12 cellular contexts compared by ENCODE assay signal in the genomic region with DNA sequence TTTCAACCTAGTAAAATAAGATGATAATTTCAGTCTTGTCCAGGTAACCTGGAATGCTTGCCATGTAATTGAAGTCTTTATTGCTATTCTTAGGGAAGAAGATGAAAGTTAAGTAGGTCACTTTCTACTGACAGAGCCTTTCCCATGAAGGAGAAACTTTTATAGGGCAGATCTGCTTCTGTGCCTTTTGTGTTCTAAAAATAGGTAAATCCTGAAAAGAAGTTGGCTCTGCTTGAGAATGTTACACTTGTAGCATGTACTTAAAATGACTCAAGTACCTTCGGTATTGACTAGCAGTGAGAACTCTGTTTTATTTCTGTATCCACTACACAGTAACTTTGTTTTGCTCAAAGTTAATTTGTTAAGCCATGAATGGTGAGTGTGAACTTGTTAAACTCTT. TPM values are rescaled to one million over a fixed set of nuclear protein-coding genes. Genes with fewer than 3 reads are reported as not detected.
A peak's percentile ranks its signal among the peaks of the same experiment; 100 is the strongest.
DNase-seq lines count a peak whose midpoint lies in the region; ATAC-seq, FAIRE-seq and TF ChIP-seq lines count a peak whose summit lies in the region.
"Had no signal": no experiment of that assay in that cellular context is flagged by ENCODE, and none has a peak within 500 bp of the region (broad histone marks: within the 10 kb centered on the region; RNA-seq: fewer than 3 reads in every experiment).

No MANE protein-coding gene starts in this region.

- peaks cover 40% of the 10 kb centered on the region for H3K4me1 Mint-ChIP-seq in neural progenitor cell
- peaks cover 6 to 7% of the 10 kb centered on the region in 2 donors for H3K4me1 Mint-ChIP-seq in immature natural killer cell

- TF ChIP-seq CTCF in esophagus muscularis mucosa (IDR thresholded peaks at IDR 0.05): no peak
- no peak for TF ChIP-seq CTCF in neural progenitor cell (IDR thresholded peaks at IDR 0.05)

- TF ChIP-seq EP300 in esophagus muscularis mucosa (IDR thresholded peaks at IDR 0.05): no peak

- H2AFZ ChIP-seq in neural progenitor cell (replicated peaks): no peak overlapping the region

- ATAC-seq in HG03175 (IDR thresholded peaks at IDR 0.05; ENCODE audit: unreplicated experiment): no peak
- no peak for ATAC-seq in HG02798 (IDR thresholded peaks at IDR 0.05; ENCODE audit: poor library complexity, unreplicated experiment)

- peaks cover 37% of the 10 kb centered on the region for H3K36me3 ChIP-seq in SK-N-MC (ENCODE audit: insufficient read depth, low read length)
- peaks cover 11 to 41% (median 22%) of the 10 kb centered on the region in 4 donors for H3K36me3 ChIP-seq in esophagus muscularis mucosa
- peaks cover 12% of the 10 kb centered on the region for H3K36me3 ChIP-seq in neural progenitor cell

- TF ChIP-seq POLR2A in GM12891 (IDR thresholded peaks at IDR 0.05; ENCODE audit: low read depth, low read length) (no peak), esophagus muscularis mucosa (IDR thresholded peaks at IDR 0.05; ENCODE audit: low read depth) (no peak)

- H3K4me1 ChIP-seq in esophagus muscularis mucosa (peaks cover 27 to 35% (median 31%) of the 10 kb centered on the region in 4 donors), neural progenitor cell (peaks cover 23% of the 10 kb centered on the region)

- peaks cover 3% of the 10 kb centered on the region for H3K9me3 Mint-ChIP-seq in neural progenitor cell
- no peaks in the 10 kb centered on the region for H3K9me3 Mint-ChIP-seq in immature natural killer cell

- H3K4me3 Mint-ChIP-seq in neural progenitor cell (no peak overlapping the region), immature natural killer cell (no peak overlapping the region)

- H3K36me3 Mint-ChIP-seq in neural progenitor cell (peaks cover 47% of the 10 kb centered on the region), immature natural killer cell (peaks cover 21 to 58% (median 37%) of the 10 kb centered on the region in 3 donors)

- H3K27ac ChIP-seq in SK-N-MC (peak overlapping the region; percentile 51; the same call in 1 of the 2 replicates), esophagus muscularis mucosa (replicated peaks in 1 of 4) (peak overlapping the region; percentile 40 to 64 (median 50)), neural progenitor cell (peak overlapping the region; percentile 80)

- H3K27ac Mint-ChIP-seq in neural progenitor cell (peak overlapping the region; percentile 50), immature natural killer cell (no peak overlapping the region)

- peak; percentile 43 for FAIRE-seq in GM12891 (lab: Jason Lieb, UNC)

- H3K79me2 ChIP-seq in neural progenitor cell (ENCODE audit: low read depth): no peaks in the 10 kb centered on the region

- H3K27me3 ChIP-seq in esophagus muscularis mucosa (no peaks in the 10 kb centered on the region), neural progenitor cell (no peaks in the 10 kb centered on the region)

- H3K27me3 Mint-ChIP-seq in neural progenitor cell (ENCODE audit: insufficient read depth, low read depth) (no peaks in the 10 kb centered on the region), immature natural killer cell (ENCODE audit: low read depth in 3 of 3) (peaks cover 0 to 2% (median 1%) of the 10 kb centered on the region in 3 donors)

- WGBS in esophagus muscularis mucosa: 9% methylated on average over 1 of the region's 1 CpG

- intact Hi-C loops in esophagus muscularis mucosa (cut with DNase I): no loop called here

- H3K9ac ChIP-seq in SK-N-MC (ENCODE audit: insufficient read length) (no peak overlapping the region), neural progenitor cell (no peak overlapping the region)

- peak overlapping the region; percentile 19 for H3K4me2 ChIP-seq in neural progenitor cell

- peaks cover 41% of the 10 kb centered on the region for H3F3A ChIP-seq in neural progenitor cell (ENCODE audit: low read depth)

- DNase-seq in GM12891 (ENCODE audit: insufficient read length, low spot score) (no peak), SK-N-MC (ENCODE audit: low read depth, low spot score) (no peak), esophagus muscularis mucosa (ENCODE audit: extremely low spot score) (no peak), neural progenitor cell (ENCODE audit: low spot score) (no peak), 8988T (no peak), immature natural killer cell (no peak)
- DNase-seq: NCI-H1092 treated with DMSO at 0.1 percent for 48 hours, NCI-H524, occipital lobe, T1000 had no signal

- peaks cover 7% of the 10 kb centered on the region for H4K20me1 ChIP-seq in neural progenitor cell (ENCODE audit: low read depth)

- H3K9me3 ChIP-seq in SK-N-MC (ENCODE audit: low read depth, low read length) (no peaks in the 10 kb centered on the region), esophagus muscularis mucosa (no peaks in the 10 kb centered on the region), neural progenitor cell (ENCODE audit: low read depth) (no peaks in the 10 kb centered on the region)

- H3K4me3 ChIP-seq in SK-N-MC (no peak overlapping the region), esophagus muscularis mucosa (no peak overlapping the region), neural progenitor cell (no peak overlapping the region)

TF ChIP-seq in GM12891, 5 proteins besides CTCF, POLR2A, EP300 and RAD21:
- TF ChIP-seq POLR2AphosphoS5 (IDR thresholded peaks at IDR 0.05; ENCODE audit: low read depth, low read length): no peak
- TF ChIP-seq TAF1 (IDR thresholded peaks at IDR 0.05; ENCODE audit: low read depth, low read length): no peak
- TF ChIP-seq POU2F2 (IDR thresholded peaks at IDR 0.05; ENCODE audit: low read depth, low read length): no peak
- no peak for TF ChIP-seq PAX5 (IDR thresholded peaks at IDR 0.05; ENCODE audit: insufficient read depth, low read length, severe bottlenecking)
- TF ChIP-seq SPI1 (IDR thresholded peaks at IDR 0.05; ENCODE audit: low read depth, low read length): no peak

RNA-seq across cellular contexts. Expression of a gene that starts 52.8 kb away (rescaled TPM):
- polyA plus RNA-seq in GM12891 (2012; ENCODE audit: low read depth, missing spikeins): 38.3 TPM
- total RNA-seq in esophagus muscularis mucosa: 100 to 1,000 TPM in 1 of 4 donors, 10 to 100 TPM in 3; 74.1 to 144 (median 86.9) TPM
- total RNA-seq in neural progenitor cell (ENCODE audit: low replicate concordance): 124 and 183 TPM in 2 replicates
- polyA plus RNA-seq in immature natural killer cell: 10 to 100 TPM; 40.4 to 59.6 (median 57.5) TPM
